Comparison of ENCODE assay signal across 16 cellular contexts in genomic region chr5:93681432-93681831, GRCh38. TPM values are rescaled to one million over a fixed set of nuclear protein-coding genes. Genes with fewer than 3 reads are reported as not detected.
A peak's percentile ranks its signal among the peaks of the same experiment; 100 is the strongest.
DNase-seq lines count a peak whose midpoint lies in the region; ATAC-seq and TF ChIP-seq lines count a peak whose summit lies in the region.
"Had no signal": no experiment of that assay in that cellular context is flagged by ENCODE, and none has a peak within 500 bp of the region (broad histone marks: within the 10 kb centered on the region; RNA-seq: fewer than 3 reads in every experiment).

No MANE protein-coding gene starts in this region.

- DNase-seq in HCEC 1CT (peak; percentile 15), iris pigment epithelial cell (ENCODE audit: low read depth) (peak; percentile 34), ascending aorta (ENCODE audit: low spot score in 2 of 2) (no peak), SKM-1 (lab: John Stamatoyannopoulos, UW; ENCODE audit: unreplicated experiment) (no peak), cerebellar nuclear complex (lab: John Stamatoyannopoulos, UW) (no peak)
- DNase-seq: activated naive CD4-positive, alpha-beta T cell treated with Interleukin-2 at 50 U/mL for 16 hours; GF-D8; NCI-H1105; NCI-H345; stimulated activated CD4-positive, alpha-beta T cell treated with anti-CD3 and anti-CD28 coated beads, Interleukin-4, amount 100 ng/mL, for 1 hour; T-helper 9 cell had no signal

- H3K36me3 ChIP-seq in ACC112 (ENCODE audit: insufficient read depth, low read length), result 0 out of 2 replicates have a peak, but pooled peaks cover 1% of the 10 kb centered on the region
- no peaks in the 10 kb centered on the region for H3K36me3 ChIP-seq in ascending aorta
- H3K36me3 ChIP-seq: vagina had no signal

- H3K27me3 ChIP-seq in ACC112 (ENCODE audit: insufficient read depth, low read length) (no peaks in the 10 kb centered on the region), ascending aorta (no peaks in the 10 kb centered on the region)
- H3K27me3 ChIP-seq: vagina had no signal

- TF ChIP-seq CTCF in VCaP (conservative IDR thresholded peaks at IDR 0.05) (peak; percentile 46; the same call in 1 of the 2 replicates), ascending aorta (IDR thresholded peaks at IDR 0.05) (no peak)

- peaks cover 29% of the 10 kb centered on the region for H3K4me1 ChIP-seq in ACC112 (ENCODE audit: control insufficient read depth, insufficient read depth, low read length, unreplicated experiment)
- H3K4me1 ChIP-seq in ascending aorta, result no peaks in the 10 kb centered on the region

- H3K4me3 ChIP-seq in ACC112 (ENCODE audit: low read depth, low read length) (no peak overlapping the region), ascending aorta (no peak overlapping the region)
- H3K4me3 ChIP-seq: vagina had no signal

- no peaks in the 10 kb centered on the region for H3K79me2 ChIP-seq in ACC112 (ENCODE audit: control insufficient read depth, insufficient read depth, low read length, unreplicated experiment)

- peaks cover 0 to 4% of the 10 kb centered on the region in 2 donors for H3K9me3 ChIP-seq in ascending aorta
- H3K9me3 ChIP-seq: vagina had no signal

- no peak for ATAC-seq in activated CD4-positive, CD25-positive, alpha-beta regulatory T cell treated with anti-CD3 and anti-CD28 coated beads, Interleukin-2, amount 50 U/mL, for 24 hours
- ATAC-seq: stimulated activated memory B cell treated with anti-CD40 and anti-IgM and Interleukin-4, amounts not matched to agents 10 μg/mL and 1 μg/mL and 100 μg/mL, for 72 hours had no signal

- H3K27ac ChIP-seq in ACC112 (ENCODE audit: low read depth, low read length), result peak overlapping the region; percentile 63
- H3K27ac ChIP-seq in VCaP, result no peak overlapping the region
- H3K27ac ChIP-seq in ascending aorta, result no peak overlapping the region
- H3K27ac ChIP-seq: vagina had no signal

- intact Hi-C loops in ascending aorta (cut with DNase I), result no loop called here

- no peak overlapping the region for H2AFZ ChIP-seq in ACC112 (ENCODE audit: low read length, unreplicated experiment)

RNA-seq across cellular contexts. Expression of gene POU5F2, which starts 60.0 kb away (rescaled TPM):
- total RNA-seq in ascending aorta, result 1.5 TPM

Comparison
In these comparisons a context has a peak if more than half of its experiments do, and no peak if none do; other contexts are left out.
1. DNase-seq: peak in HCEC 1CT (single experiment) and iris pigment epithelial cell (single experiment); none in ascending aorta (0 of 2), SKM-1 (single experiment) and cerebellar nuclear complex (0 of 2).